Comparison of ENCODE assay signal across 34 cellular contexts in genomic region chr17:6021627-6022026, GRCh38. TPM values are rescaled to one million over a fixed set of nuclear protein-coding genes. Genes with fewer than 3 reads are reported as not detected.
"Had no signal": no experiment of that assay in that cellular context is flagged by ENCODE, and none has a peak within 500 bp of the region (broad histone marks: within the 10 kb centered on the region; RNA-seq: fewer than 3 reads in every experiment).

No MANE protein-coding gene starts in this region.

- H3K36me3 Mint-ChIP-seq: activated CD4-positive, alpha-beta memory T cell treated with anti-CD3 and anti-CD28 coated beads for 36 hours; activated CD8-positive, alpha-beta memory T cell treated with anti-CD3 and anti-CD28 coated beads, Interleukin-2, amount 10 ng/mL, durations not matched to agents 7 days and 5 days; activated naive CD8-positive, alpha-beta T cell had no signal

- H3K36me3 ChIP-seq: brain microvascular endothelial cell, esophagus squamous epithelium, gastroesophageal sphincter, heart right ventricle, WERI-Rb-1 had no signal

- H3K4me1 Mint-ChIP-seq: activated B cell treated with CpG ODN at 0.5 μM for 24 hours; activated CD8-positive, alpha-beta memory T cell treated with anti-CD3 and anti-CD28 coated beads, Interleukin-2, amount 10 ng/mL, durations not matched to agents 7 days and 5 days; central memory CD8-positive, alpha-beta T cell; T-helper 17 cell had no signal

- H3K27ac ChIP-seq: brain microvascular endothelial cell, epithelial cell of prostate, esophagus squamous epithelium, gastroesophageal sphincter, heart right ventricle, WERI-Rb-1 had no signal

- ATAC-seq: activated CD4-positive, CD25-positive, alpha-beta regulatory T cell treated with anti-CD3 and anti-CD28 coated beads, Interleukin-2, amount 50 U/mL, for 24 hours; activated CD8-positive, alpha-beta memory T cell treated with anti-CD3 and anti-CD28 coated beads, Interleukin-2, amount 10 ng/mL, durations not matched to agents 7 days and 5 days; activated CD8-positive, alpha-beta T cell treated with anti-CD3 and anti-CD28 coated beads, Interleukin-2, amount 10 ng/mL, durations not matched to agents 7 days and 5 days; activated T-cell treated with anti-CD3 and anti-CD28 coated beads, Interleukin-2, amount 50 U/mL, for 72 hours; effector memory CD8-positive, alpha-beta T cell; gastroesophageal sphincter; heart right ventricle; T-helper 17 cell had no signal

- H3K27me3 ChIP-seq: brain microvascular endothelial cell had no signal

- DNase-seq: activated B cell treated with CpG ODN at 0.5 μM for 24 hours; activated CD4-positive, alpha-beta memory T cell treated with anti-CD3 and anti-CD28 coated beads for 36 hours; activated CD4-positive, alpha-beta T cell treated with anti-CD3 and anti-CD28 coated beads, Interleukin-2, amount 10 ng/mL, durations not matched to agents 24 days and 14 days; activated CD8-positive, alpha-beta memory T cell treated with anti-CD3 and anti-CD28 coated beads, Interleukin-2, amount 10 ng/mL, durations not matched to agents 7 days and 5 days; activated CD8-positive, alpha-beta memory T cell treated with anti-CD3 and anti-CD28 coated beads, Interleukin-2, amount 50 U/mL, for 4 hours; activated CD8-positive, alpha-beta T cell treated with anti-CD3 and anti-CD28 coated beads, Interleukin-2, amount 10 ng/mL, durations not matched to agents 7 days and 5 days; activated gamma-delta T cell; activated naive CD4-positive, alpha-beta T cell treated with anti-CD3 and anti-CD28 coated beads, Interleukin-2, amount 50 U/mL, for 16 hours; activated naive CD4-positive, alpha-beta T cell treated with Interleukin-2 at 50 U/mL for 16 hours; activated T-cell treated with anti-CD3 and anti-CD28 coated beads, Interleukin-2, amount 50 U/mL, for 1 hour; activated T-cell treated with anti-CD3 and anti-CD28 coated beads, Interleukin-2, amount 50 U/mL, for 72 hours; amniotic stem cell; anterior cingulate cortex; brain microvascular endothelial cell; cortex of kidney; dermis blood vessel endothelial cell; effector CD4-positive, alpha-beta T cell; effector memory CD8-positive, alpha-beta T cell; esophagus squamous epithelium; foreskin melanocyte; heart right ventricle; T-helper 1 cell; T-helper 17 cell; T1000; WERI-Rb-1 had no signal

- H3K27ac Mint-ChIP-seq: activated B cell treated with CpG ODN at 0.5 μM for 24 hours; activated CD4-positive, alpha-beta memory T cell treated with anti-CD3 and anti-CD28 coated beads for 36 hours; activated CD4-positive, alpha-beta T cell treated with anti-CD3 and anti-CD28 coated beads, Interleukin-2, amount 10 ng/mL, durations not matched to agents 24 days and 14 days; activated CD8-positive, alpha-beta memory T cell treated with anti-CD3 and anti-CD28 coated beads, Interleukin-2, amount 10 ng/mL, durations not matched to agents 7 days and 5 days; activated CD8-positive, alpha-beta T cell treated with anti-CD3 and anti-CD28 coated beads, Interleukin-2, amount 10 ng/mL, durations not matched to agents 7 days and 5 days; activated naive CD8-positive, alpha-beta T cell; activated T-cell treated with anti-CD3 and anti-CD28 coated beads, Interleukin-2, amount 50 U/mL, for 72 hours; effector memory CD8-positive, alpha-beta T cell; T-helper 17 cell; T-helper 2 cell treated with Interferon-gamma antibody and Interleukin-4, amounts not matched to agents 5 μg/mL and 100 μg/mL, for 36 hours had no signal

- H3K27me3 Mint-ChIP-seq: activated CD8-positive, alpha-beta memory T cell treated with anti-CD3 and anti-CD28 coated beads, Interleukin-2, amount 10 ng/mL, durations not matched to agents 7 days and 5 days had no signal

- H3K4me1 ChIP-seq: gastroesophageal sphincter, heart right ventricle had no signal

- H3K9me3 Mint-ChIP-seq: activated B cell treated with CpG ODN at 0.5 μM for 24 hours; activated CD4-positive, alpha-beta memory T cell treated with anti-CD3 and anti-CD28 coated beads for 36 hours; activated CD4-positive, alpha-beta T cell treated with anti-CD3 and anti-CD28 coated beads, Interleukin-2, amount 10 ng/mL, durations not matched to agents 24 days and 14 days; activated T-cell treated with anti-CD3 and anti-CD28 coated beads, Interleukin-2, amount 50 U/mL, for 72 hours; central memory CD8-positive, alpha-beta T cell; effector memory CD8-positive, alpha-beta T cell; T-helper 2 cell treated with Interferon-gamma antibody and Interleukin-4, amounts not matched to agents 5 μg/mL and 100 μg/mL, for 36 hours had no signal

- FAIRE-seq: astrocyte, bronchial epithelial cell, endothelial cell of umbilical vein had no signal

- H3K4me3 ChIP-seq: esophagus squamous epithelium, gastroesophageal sphincter, heart right ventricle had no signal

- H3K4me3 Mint-ChIP-seq: activated B cell treated with CpG ODN at 0.5 μM for 24 hours; activated CD4-positive, alpha-beta memory T cell treated with anti-CD3 and anti-CD28 coated beads for 36 hours; activated CD4-positive, alpha-beta T cell treated with anti-CD3 and anti-CD28 coated beads, Interleukin-2, amount 10 ng/mL, durations not matched to agents 24 days and 14 days; activated CD8-positive, alpha-beta memory T cell treated with anti-CD3 and anti-CD28 coated beads, Interleukin-2, amount 10 ng/mL, durations not matched to agents 7 days and 5 days; activated CD8-positive, alpha-beta T cell treated with anti-CD3 and anti-CD28 coated beads, Interleukin-2, amount 10 ng/mL, durations not matched to agents 7 days and 5 days; activated naive CD8-positive, alpha-beta T cell; activated T-cell treated with anti-CD3 and anti-CD28 coated beads, Interleukin-2, amount 50 U/mL, for 72 hours; central memory CD8-positive, alpha-beta T cell; effector memory CD8-positive, alpha-beta T cell; T-helper 17 cell; T-helper 2 cell treated with Interferon-gamma antibody and Interleukin-4, amounts not matched to agents 5 μg/mL and 100 μg/mL, for 36 hours had no signal

- H3K9me3 ChIP-seq: esophagus squamous epithelium, gastroesophageal sphincter, heart right ventricle had no signal

RNA-seq across cellular contexts. Expression of gene WSCD1, which starts 48.6 kb away (rescaled TPM):
- total RNA-seq: activated B cell treated with CpG ODN at 0.5 μM for 24 hours; activated CD4-positive, alpha-beta T cell treated with anti-CD3 and anti-CD28 coated beads, Interleukin-2, amount 10 ng/mL, durations not matched to agents 24 days and 14 days; activated CD8-positive, alpha-beta T cell treated with anti-CD3 and anti-CD28 coated beads, Interleukin-2, amount 10 ng/mL, durations not matched to agents 7 days and 5 days had no signal
